8 cellular contexts compared by ENCODE assay signal in genomic region chr5:176388341-176389113, GRCh38. TPM values are rescaled to one million over a fixed set of nuclear protein-coding genes. Genes with fewer than 3 reads are reported as not detected.
DNase-seq lines count a peak whose midpoint lies in the region; ATAC-seq, FAIRE-seq and TF ChIP-seq lines count a peak whose summit lies in the region.

A gene with protein sequence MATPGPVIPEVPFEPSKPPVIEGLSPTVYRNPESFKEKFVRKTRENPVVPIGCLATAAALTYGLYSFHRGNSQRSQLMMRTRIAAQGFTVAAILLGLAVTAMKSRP (plus strand): TSS chr5:176388751. CDS start chr5:176388820, 69 bp downstream.
A gene with protein sequence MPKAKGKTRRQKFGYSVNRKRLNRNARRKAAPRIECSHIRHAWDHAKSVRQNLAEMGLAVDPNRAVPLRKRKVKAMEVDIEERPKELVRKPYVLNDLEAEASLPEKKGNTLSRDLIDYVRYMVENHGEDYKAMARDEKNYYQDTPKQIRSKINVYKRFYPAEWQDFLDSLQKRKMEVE (minus strand): TSS chr5:176388598. CDS start chr5:176388539, 59 bp downstream.

- WGBS in hepatocyte (ENCODE audit: low lambda C conversion rate, missing lambda C conversion rate) = under 1% methylated on average over 57 of the region's 59 CpGs

- no peaks in the 10 kb centered on the region for H3K9me3 ChIP-seq in hepatocyte (ENCODE audit: low read depth)

- peaks cover 14% of the 10 kb centered on the region for H3K4me1 ChIP-seq in hepatocyte (ENCODE audit: insufficient read depth)

- H3K79me2 ChIP-seq in hepatocyte = peaks cover 38% of the 10 kb centered on the region

- no peak for TF ChIP-seq CTCF in astrocyte of the cerebellum (IDR thresholded peaks at IDR 0.05; ENCODE audit: low read depth, low read length, missing control alignments)
- no peak for TF ChIP-seq CTCF in hepatocyte (IDR thresholded peaks at IDR 0.05; ENCODE audit: poor library complexity)

- no peaks in the 10 kb centered on the region for H4K20me1 ChIP-seq in hepatocyte (ENCODE audit: insufficient read depth, poor library complexity, severe bottlenecking)

- no peaks in the 10 kb centered on the region for H3K36me3 ChIP-seq in hepatocyte (replicated peaks; ENCODE audit: insufficient read depth, low read depth)

- H3K4me3 ChIP-seq in astrocyte of the cerebellum (ENCODE audit: low read depth, low read length) (peak within 1 kb of the TSS; percentile 95), hepatocyte (peak within 1 kb of the TSS; percentile 52)

- DNase-seq in GM18507 (ENCODE audit: extremely low spot score, insufficient read length, low read depth) (peak; percentile 93), NCI-H2029 treated with DMSO at 0.1 percent for 48 hours (lab: John Stamatoyannopoulos, UW) (peak; percentile 98), T-helper 9 cell (peak; percentile 99), astrocyte of the cerebellum (ENCODE audit: low read depth) (peak; percentile 97), hepatocyte (ENCODE audit: low spot score) (peak; percentile 100), renal cortical epithelial cell (ENCODE audit: low read depth) (peak; percentile 98), cortex of kidney (lab: John Stamatoyannopoulos, UW) (no peak)

- no peaks in the 10 kb centered on the region for H3K27me3 ChIP-seq in hepatocyte

- peak; percentile 99 for FAIRE-seq in GM18507 (lab: Jason Lieb, UNC)

- peak within 1 kb of the TSS; percentile 84 for H3K4me2 ChIP-seq in hepatocyte

- no peaks in the 10 kb centered on the region for H3K9me2 ChIP-seq in hepatocyte (replicated peaks; ENCODE audit: insufficient read depth)

- peak within 1 kb of the TSS; percentile 94 for H3K27ac ChIP-seq in hepatocyte

- in situ Hi-C loops in astrocyte of the cerebellum (cut with HindIII; ENCODE audit: low sequenced_read_pairs) = no loop called here

- ATAC-seq in HG02981 (IDR thresholded peaks at IDR 0.05; ENCODE audit: unreplicated experiment) = peak; percentile 86

- H2AFZ ChIP-seq in hepatocyte = peak within 1 kb of the TSS; percentile 56

RNA-seq across cellular contexts. Expression of the first gene that starts in this region (rescaled TPM):
- 109 and 161 TPM in 2 replicates for total RNA-seq in hepatocyte
- 222 and 224 TPM in 2 replicates for polyA plus RNA-seq in hepatocyte
- 27.3 and 47.8 TPM in 2 replicates for total RNA-seq in renal cortical epithelial cell

RNA-seq across cellular contexts. Expression of the second gene that starts in this region (rescaled TPM):
- total RNA-seq in hepatocyte (22.9 and 25.6 TPM in 2 replicates), renal cortical epithelial cell (10.5 and 11.6 TPM in 2 replicates)
- 64.0 and 82.3 TPM in 2 replicates for polyA plus RNA-seq in hepatocyte
